ENCODE assay signal across 21 cellular contexts in the genomic region with DNA sequence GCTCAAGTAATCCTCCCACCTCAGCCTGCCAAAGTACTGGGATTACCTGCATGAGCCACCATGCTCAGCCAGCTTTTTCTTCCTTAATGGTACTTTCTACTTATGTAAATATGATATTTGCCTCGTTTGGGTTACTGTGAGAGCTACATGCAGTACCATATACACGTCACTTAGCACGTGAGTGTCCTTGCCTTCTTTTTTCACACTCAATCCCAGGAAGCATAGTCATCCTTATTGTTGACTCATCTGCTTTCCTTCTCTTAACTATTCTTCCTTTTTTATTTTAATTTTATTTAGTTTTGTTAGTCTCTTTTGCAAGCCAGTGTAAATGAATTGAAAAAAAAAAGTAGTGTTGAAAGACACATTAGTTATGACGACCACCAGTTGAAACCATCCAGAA.
"Had no signal": no experiment of that assay in that cellular context is flagged by ENCODE, and none has a peak within 500 bp of the region (broad histone marks: within the 10 kb centered on the region; RNA-seq: fewer than 3 reads in every experiment).

No MANE protein-coding gene starts in this region.

- H3K9me3 ChIP-seq: body of pancreas, left ventricle myocardium inferior, pancreas had no signal

- ATAC-seq: activated CD4-positive, alpha-beta T cell treated with anti-CD3 and anti-CD28 coated beads for 36 hours; activated CD8-positive, alpha-beta T cell treated with anti-CD3 and anti-CD28 coated beads, Interleukin-2, amount 10 ng/mL, durations not matched to agents 7 days and 5 days; activated naive CD4-positive, alpha-beta T cell treated with anti-CD3 and anti-CD28 coated beads, Interleukin-2, amount 50 U/mL, for 72 hours; body of pancreas; pancreas; T-cell had no signal

- H3K4me1 Mint-ChIP-seq: activated CD4-positive, alpha-beta T cell treated with anti-CD3 and anti-CD28 coated beads for 36 hours; naive B cell; neural progenitor cell; T-cell had no signal

- H3K4me2 ChIP-seq: neural progenitor cell had no signal

- DNase-seq: activated CD4-positive, alpha-beta T cell treated with anti-CD3 and anti-CD28 coated beads for 36 hours; activated CD8-positive, alpha-beta memory T cell treated with anti-CD3 and anti-CD28 coated beads, Interleukin-2, amount 50 U/mL, for 4 hours; activated CD8-positive, alpha-beta T cell treated with anti-CD3 and anti-CD28 coated beads, Interleukin-2, amount 10 ng/mL, durations not matched to agents 7 days and 5 days; activated effector memory CD4-positive, alpha-beta T cell treated with anti-CD3 and anti-CD28 coated beads, Interleukin-2, amount 50 U/mL, for 16 hours; activated T-cell treated with anti-CD3 and anti-CD28 coated beads, Interleukin-2, amount 50 U/mL, for 48 hours; amniotic stem cell; body of pancreas; cerebellar nuclear complex; erythroblast; glutamatergic neuron; hypothalamus; left ventricle myocardium inferior; naive B cell; pancreas; stimulated activated CD4-positive, alpha-beta T cell treated with anti-CD3 and anti-CD28 coated beads, Interleukin-1b, Interleukin-23, amount 100 ng/mL, for 48 hours; T-cell; T-helper 9 cell; WERI-Rb-1 had no signal

- H3K9ac ChIP-seq: neural progenitor cell had no signal

- FAIRE-seq: pancreas, urothelium cell line had no signal

- H3K27me3 ChIP-seq: body of pancreas, neural progenitor cell, pancreas had no signal

- H3K36me3 Mint-ChIP-seq: activated naive CD4-positive, alpha-beta T cell treated with anti-CD3 and anti-CD28 coated beads, Interleukin-2, amount 50 U/mL, for 72 hours; naive B cell; neural progenitor cell; T-cell had no signal

- H3K27ac Mint-ChIP-seq: activated CD4-positive, alpha-beta T cell treated with anti-CD3 and anti-CD28 coated beads for 36 hours; activated CD8-positive, alpha-beta T cell treated with anti-CD3 and anti-CD28 coated beads, Interleukin-2, amount 10 ng/mL, durations not matched to agents 7 days and 5 days; activated naive CD4-positive, alpha-beta T cell treated with anti-CD3 and anti-CD28 coated beads, Interleukin-2, amount 50 U/mL, for 72 hours; naive B cell; neural progenitor cell; T-cell had no signal

- H3K27ac ChIP-seq: body of pancreas, left ventricle myocardium inferior, neural progenitor cell, pancreas, WERI-Rb-1 had no signal

- H2AFZ ChIP-seq: neural progenitor cell had no signal

- H3K36me3 ChIP-seq: left ventricle myocardium inferior, neural progenitor cell, pancreas, WERI-Rb-1 had no signal

- H3K4me3 ChIP-seq: body of pancreas, left ventricle myocardium inferior, neural progenitor cell, pancreas had no signal

- H3K9me3 Mint-ChIP-seq: activated naive CD4-positive, alpha-beta T cell treated with anti-CD3 and anti-CD28 coated beads, Interleukin-2, amount 50 U/mL, for 72 hours; neural progenitor cell; T-cell had no signal

- H3K4me1 ChIP-seq: body of pancreas, left ventricle myocardium inferior, neural progenitor cell, pancreas had no signal

- H3K4me3 Mint-ChIP-seq: activated CD4-positive, alpha-beta T cell treated with anti-CD3 and anti-CD28 coated beads for 36 hours; activated CD8-positive, alpha-beta T cell treated with anti-CD3 and anti-CD28 coated beads, Interleukin-2, amount 10 ng/mL, durations not matched to agents 7 days and 5 days; naive B cell; neural progenitor cell; T-cell had no signal
